Comparison of ENCODE assay signal across 8 cellular contexts in the genomic region with DNA sequence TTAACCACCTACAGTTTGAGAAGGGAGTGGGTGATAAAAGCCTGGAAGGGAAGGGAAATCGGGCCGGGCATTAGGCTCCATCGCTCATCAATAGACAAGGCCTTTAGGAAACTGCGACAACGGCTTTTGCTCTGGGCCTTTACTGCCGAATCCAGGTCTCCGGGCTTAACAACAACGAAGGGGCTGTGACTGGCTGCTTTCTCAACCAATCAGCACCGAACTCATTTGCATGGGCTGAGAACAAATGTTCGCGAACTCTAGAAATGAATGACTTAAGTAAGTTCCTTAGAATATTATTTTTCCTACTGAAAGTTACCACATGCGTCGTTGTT. TPM values are rescaled to one million over a fixed set of nuclear protein-coding genes. Genes with fewer than 3 reads are reported as not detected.
DNase-seq lines count a peak whose midpoint lies in the region; ATAC-seq and TF ChIP-seq lines count a peak whose summit lies in the region.

No MANE protein-coding gene starts in this region.

- H3K4me3 Mint-ChIP-seq in activated naive CD8-positive, alpha-beta T cell treated with anti-CD3 and anti-CD28 coated beads, Interleukin-2, amount 50 U/mL, for 24 hours, result peak overlapping the region; percentile 87

- peaks cover 24% of the 10 kb centered on the region for H3K36me3 Mint-ChIP-seq in activated naive CD8-positive, alpha-beta T cell treated with anti-CD3 and anti-CD28 coated beads, Interleukin-2, amount 50 U/mL, for 24 hours (ENCODE audit: low read depth)

- no peaks in the 10 kb centered on the region for H3K27me3 Mint-ChIP-seq in activated naive CD8-positive, alpha-beta T cell treated with anti-CD3 and anti-CD28 coated beads, Interleukin-2, amount 50 U/mL, for 24 hours

- peak; percentile 23 for ATAC-seq in activated naive CD8-positive, alpha-beta T cell treated with anti-CD3 and anti-CD28 coated beads, Interleukin-2, amount 50 U/mL, for 24 hours

- H3K4me3 ChIP-seq in SJCRH30, result peak overlapping the region; percentile 67
- H3K4me3 ChIP-seq in neutrophil (ENCODE audit: low read depth in 1 of 2, low read length in 1 of 2), result peak overlapping the region; percentile 56 to 68
- no peak overlapping the region for H3K4me3 ChIP-seq in urinary bladder (ENCODE audit: low read depth, low read length)

- no peaks in the 10 kb centered on the region for H3K27me3 ChIP-seq in SJCRH30
- no peaks in the 10 kb centered on the region for H3K27me3 ChIP-seq in neutrophil

- H3K9me3 Mint-ChIP-seq in activated naive CD8-positive, alpha-beta T cell treated with anti-CD3 and anti-CD28 coated beads, Interleukin-2, amount 50 U/mL, for 24 hours, result no peaks in the 10 kb centered on the region

- H3K27ac ChIP-seq in SJCRH30 (peak overlapping the region; percentile 98), neutrophil (peak overlapping the region; percentile 93), urinary bladder (ENCODE audit: low read depth) (peak overlapping the region; percentile 87)

- TF ChIP-seq CTCF in neutrophil (IDR thresholded peaks at IDR 0.05), result no peak

- H3K36me3 ChIP-seq in SJCRH30 (peaks cover 12% of the 10 kb centered on the region), neutrophil (no peaks in the 10 kb centered on the region), urinary bladder (ENCODE audit: insufficient read depth) (no peaks in the 10 kb centered on the region)

- POLR2A ChIA-PET in HEK293T (lab: Yijun Ruan, JAX), result interaction anchor here (0.6 to 8.4 kb wide), 68 partner anchors 9 to 450 kb away, joined by 3 to 450 read pairs (median 5); a partner anchor contains a TSS

- whole genome bisulfite sequencing in urinary bladder, result under 1% methylated on average over 13 of the region's 13 CpGs

- DNase-seq in ELR (ENCODE audit: low read depth) (peak; percentile 95), HEK293T (ENCODE audit: extremely low spot score) (peak; percentile 85), NAMALWA (ENCODE audit: low spot score) (peak; percentile 97), SJCRH30 (peak; percentile 88 to 94), globus pallidus (ENCODE audit: low spot score) (peak; percentile 96)
- DNase-seq in activated naive CD8-positive, alpha-beta T cell treated with anti-CD3 and anti-CD28 coated beads, Interleukin-2, amount 50 U/mL, for 24 hours, result peak; percentile 74

- peak overlapping the region; percentile 99 for H3K27ac Mint-ChIP-seq in activated naive CD8-positive, alpha-beta T cell treated with anti-CD3 and anti-CD28 coated beads, Interleukin-2, amount 50 U/mL, for 24 hours

- H3K4me1 Mint-ChIP-seq in activated naive CD8-positive, alpha-beta T cell treated with anti-CD3 and anti-CD28 coated beads, Interleukin-2, amount 50 U/mL, for 24 hours, result peaks cover 70% of the 10 kb centered on the region

- H3K4me1 ChIP-seq in SJCRH30 (peaks cover 4% of the 10 kb centered on the region), neutrophil (ENCODE audit: control insufficient read depth in 1 of 2, insufficient read depth in 1 of 2, low read depth in 1 of 2, low read length in 1 of 2) (peaks cover 55 to 56% of the 10 kb centered on the region in 2 experiments), urinary bladder (ENCODE audit: insufficient read depth) (no peaks in the 10 kb centered on the region)

- no peaks in the 10 kb centered on the region for H3K9me3 ChIP-seq in SJCRH30 (replicated peaks)
- no peaks in the 10 kb centered on the region for H3K9me3 ChIP-seq in neutrophil

- CTCF ChIA-PET in HEK293T (lab: Yijun Ruan, JAX), result interaction anchor here (0.6 to 4.8 kb wide), 10 partner anchors 12 to 177 kb away, joined by 3 to 47 read pairs (median 6); a partner anchor contains a TSS

TF ChIP-seq in HEK293T, 16 proteins besides CTCF, POLR2A, EP300 and RAD21:
- TF ChIP-seq, protein P1, sequence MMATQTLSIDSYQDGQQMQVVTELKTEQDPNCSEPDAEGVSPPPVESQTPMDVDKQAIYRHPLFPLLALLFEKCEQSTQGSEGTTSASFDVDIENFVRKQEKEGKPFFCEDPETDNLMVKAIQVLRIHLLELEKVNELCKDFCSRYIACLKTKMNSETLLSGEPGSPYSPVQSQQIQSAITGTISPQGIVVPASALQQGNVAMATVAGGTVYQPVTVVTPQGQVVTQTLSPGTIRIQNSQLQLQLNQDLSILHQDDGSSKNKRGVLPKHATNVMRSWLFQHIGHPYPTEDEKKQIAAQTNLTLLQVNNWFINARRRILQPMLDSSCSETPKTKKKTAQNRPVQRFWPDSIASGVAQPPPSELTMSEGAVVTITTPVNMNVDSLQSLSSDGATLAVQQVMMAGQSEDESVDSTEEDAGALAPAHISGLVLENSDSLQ (IDR thresholded peaks at IDR 0.05), result peak; percentile 97
- TF ChIP-seq NFRKB (IDR thresholded peaks at IDR 0.05), result no peak

RNA-seq across cellular contexts. Expression of a gene that starts 0.3 kb away (rescaled TPM):
- total RNA-seq in SJCRH30 (2014; rRNA removed; shearing (Covaris generic)), result not detected in 2 replicates
- total RNA-seq in urinary bladder, result not detected
- polyA plus RNA-seq in urinary bladder, result not detected

RNA-seq across cellular contexts. Expression of a gene that starts 0.5 kb away (rescaled TPM):
- total RNA-seq in SJCRH30 (2014; rRNA removed; shearing (Covaris generic)), result 193 and 245 TPM in 2 replicates
- 182 TPM for total RNA-seq in urinary bladder
- 566 TPM for polyA plus RNA-seq in urinary bladder

RNA-seq across cellular contexts. Expression of a gene that starts 7.8 kb away (rescaled TPM):
- total RNA-seq in SJCRH30 (2014; rRNA removed; shearing (Covaris generic)), result 0.18 and 0.38 TPM in 2 replicates
- total RNA-seq in urinary bladder, result 6.1 TPM
- polyA plus RNA-seq in urinary bladder, result 17.2 TPM

RNA-seq across cellular contexts. Expression of a gene that starts 15.6 kb away (rescaled TPM):
- total RNA-seq in SJCRH30 (2014; rRNA removed; shearing (Covaris generic)), result 13.2 and 14.2 TPM in 2 replicates
- 18.2 TPM for total RNA-seq in urinary bladder
- polyA plus RNA-seq in urinary bladder, result 151 TPM

RNA-seq across cellular contexts. Expression of a gene that starts 27.1 kb away (rescaled TPM):
- total RNA-seq in SJCRH30 (2014; rRNA removed; shearing (Covaris generic)), result 310 and 322 TPM in 2 replicates
- 94.9 TPM for total RNA-seq in urinary bladder
- polyA plus RNA-seq in urinary bladder, result 192 TPM
